ENCODE assay signal across 21 cellular contexts in genomic region chr1:16161717-16162116, GRCh38. TPM values are rescaled to one million over a fixed set of nuclear protein-coding genes. Genes with fewer than 3 reads are reported as not detected.
A peak's percentile ranks its signal among the peaks of the same experiment; 100 is the strongest.
DNase-seq lines count a peak whose midpoint lies in the region; ATAC-seq, FAIRE-seq and TF ChIP-seq lines count a peak whose summit lies in the region.
"Had no signal": no experiment of that assay in that cellular context is flagged by ENCODE, and none has a peak within 500 bp of the region (broad histone marks: within the 10 kb centered on the region; RNA-seq: fewer than 3 reads in every experiment).

No MANE protein-coding gene starts in this region.

- no peaks in the 10 kb centered on the region for H3K9me3 Mint-ChIP-seq in CD4-positive, alpha-beta memory T cell
- H3K9me3 Mint-ChIP-seq in neural crest cell: no peaks in the 10 kb centered on the region
- H3K9me3 Mint-ChIP-seq: HFFc6 had no signal

- H3K9ac ChIP-seq in HUES64 (ENCODE audit: low read depth, low read length) (no peak overlapping the region), colonic mucosa (ENCODE audit: low read depth in 2 of 2, low read length in 2 of 2) (peak overlapping the region in 1 of 2 donors; percentile 32)
- H3K9ac ChIP-seq: SK-N-SH had no signal

- peak overlapping the region; percentile 66 to 96 (median 88) for H3K27ac Mint-ChIP-seq in CD4-positive, alpha-beta memory T cell
- peak overlapping the region; percentile 35 for H3K27ac Mint-ChIP-seq in neural crest cell (ENCODE audit: unreplicated experiment)
- H3K27ac Mint-ChIP-seq: HFFc6 had no signal

- no peak overlapping the region for H3K4me3 ChIP-seq in CD4-positive, alpha-beta memory T cell (ENCODE audit: low read length in 2 of 2)
- peak overlapping the region; percentile 39; the same call in 1 of the 2 replicates for H3K4me3 ChIP-seq in HUES64 (ENCODE audit: low read length)
- no peak overlapping the region for H3K4me3 ChIP-seq in colonic mucosa
- H3K4me3 ChIP-seq: PC-9 had no signal

- peaks cover 61% of the 10 kb centered on the region for H3K4me1 ChIP-seq in CD4-positive, alpha-beta memory T cell (ENCODE audit: insufficient read depth, low read length)
- peaks cover 23% of the 10 kb centered on the region for H3K4me1 ChIP-seq in HUES64 (ENCODE audit: insufficient read depth, low read length)
- H3K4me1 ChIP-seq in colonic mucosa: peaks cover 21% of the 10 kb centered on the region
- H3K4me1 ChIP-seq: testis had no signal

- CTCF ChIA-PET in CD4-positive, alpha-beta memory T cell (lab: Charles Lee; ENCODE audit: partially characterized antibody): interaction anchor here (1.7 to 2.1 kb wide), 2 partner anchors 27 to 83 kb away, joined by 5 to 6 read pairs; no protein-coding TSS in a partner anchor

- H3K27me3 Mint-ChIP-seq in CD4-positive, alpha-beta memory T cell: no peaks in the 10 kb centered on the region
- H3K27me3 Mint-ChIP-seq in neural crest cell (ENCODE audit: low read depth): no peaks in the 10 kb centered on the region

- intact Hi-C loops in CD4-positive, alpha-beta memory T cell (cut with micrococcal nuclease): no loop called here
- intact Hi-C loops in colonic mucosa (cut with DNase I): no loop called here

- no peaks in the 10 kb centered on the region for H3K36me3 ChIP-seq in CD4-positive, alpha-beta memory T cell (ENCODE audit: insufficient read depth, low read length)
- H3K36me3 ChIP-seq in HUES64 (ENCODE audit: insufficient read depth, low read length) (no peaks in the 10 kb centered on the region), colonic mucosa (no peaks in the 10 kb centered on the region)
- H3K36me3 ChIP-seq: brain microvascular endothelial cell, heart left ventricle had no signal

- peaks cover 52 to 89% (median 70%) of the 10 kb centered on the region in 4 donors for H3K4me1 Mint-ChIP-seq in CD4-positive, alpha-beta memory T cell
- peaks cover 48% of the 10 kb centered on the region for H3K4me1 Mint-ChIP-seq in neural crest cell

- TF ChIP-seq CTCF in colonic mucosa (IDR thresholded peaks at IDR 0.05): no peak
- no peak for TF ChIP-seq CTCF in neural crest cell (conservative IDR thresholded peaks at IDR 0.05)

- H3K36me3 Mint-ChIP-seq in CD4-positive, alpha-beta memory T cell: no peaks in the 10 kb centered on the region
- H3K36me3 Mint-ChIP-seq in neural crest cell (ENCODE audit: low read depth): no peaks in the 10 kb centered on the region

- POLR2A ChIA-PET in CD4-positive, alpha-beta memory T cell (lab: Charles Lee; ENCODE audit: partially characterized antibody): no interaction called here

- no peak for ATAC-seq in HG03521 (IDR thresholded peaks at IDR 0.05; ENCODE audit: unreplicated experiment)
- ATAC-seq: heart left ventricle had no signal

- no peak for TF ChIP-seq POLR2A in GM12891 (IDR thresholded peaks at IDR 0.05; ENCODE audit: low read depth, low read length)

- WGBS in HUES64: 57% methylated on average over 5 of the region's 5 CpGs

- H3K4me3 Mint-ChIP-seq in CD4-positive, alpha-beta memory T cell: peak overlapping the region; percentile 71 to 90 (median 84)
- H3K4me3 Mint-ChIP-seq in neural crest cell: peak overlapping the region; percentile 54
- H3K4me3 Mint-ChIP-seq: HFFc6 had no signal

- no peaks in the 10 kb centered on the region for H3K27me3 ChIP-seq in CD4-positive, alpha-beta memory T cell (ENCODE audit: insufficient read depth, low read length)
- peaks cover 8% of the 10 kb centered on the region for H3K27me3 ChIP-seq in HUES64 (ENCODE audit: insufficient read depth, low read length)
- H3K27me3 ChIP-seq in colonic mucosa: no peaks in the 10 kb centered on the region
- H3K27me3 ChIP-seq: brain microvascular endothelial cell, testis had no signal

- DNase-seq in CD4-positive, alpha-beta memory T cell: no peak
- DNase-seq in colonic mucosa: no peak
- DNase-seq in neural crest cell (ENCODE audit: low read depth, low spot score): no peak
- no peak for DNase-seq in nucleus accumbens (lab: John Stamatoyannopoulos, UW)
- DNase-seq in GM12891 (ENCODE audit: insufficient read length, low spot score): no peak
- DNase-seq: brain microvascular endothelial cell, dermis blood vessel endothelial cell, heart left ventricle, HFFc6, NCI-H2029 treated with DMSO at 0.1 percent for 48 hours, NCI-H526, occipital lobe, SK-N-SH, testis had no signal

- peak overlapping the region; percentile 43 for H3K27ac ChIP-seq in CD4-positive, alpha-beta memory T cell (ENCODE audit: low read depth, low read length)
- no peak overlapping the region for H3K27ac ChIP-seq in HUES64 (ENCODE audit: low read depth, low read length)
- H3K27ac ChIP-seq in colonic mucosa: peak overlapping the region; percentile 40
- H3K27ac ChIP-seq: brain microvascular endothelial cell, heart left ventricle, PC-9, testis had no signal

- H3K9me3 ChIP-seq in CD4-positive, alpha-beta memory T cell (ENCODE audit: control insufficient read depth in 1 of 2, low read length in 2 of 2): no peaks in the 10 kb centered on the region
- H3K9me3 ChIP-seq in HUES64 (ENCODE audit: insufficient read depth, low read depth, low read length) (no peaks in the 10 kb centered on the region), colonic mucosa (no peaks in the 10 kb centered on the region)
- H3K9me3 ChIP-seq: heart left ventricle, SK-N-SH, testis had no signal

- FAIRE-seq in GM12891 (lab: Jason Lieb, UNC): no peak
- FAIRE-seq: GM18507, GM19239, kidney had no signal

TF ChIP-seq in GM12891, 5 proteins besides CTCF, POLR2A, EP300 and RAD21:
- no peak for TF ChIP-seq POU2F2 (IDR thresholded peaks at IDR 0.05; ENCODE audit: low read depth, low read length)
- no peak for TF ChIP-seq POLR2AphosphoS5 (IDR thresholded peaks at IDR 0.05; ENCODE audit: low read depth, low read length)
- no peak for TF ChIP-seq TAF1 (IDR thresholded peaks at IDR 0.05; ENCODE audit: low read depth, low read length)
- no peak for TF ChIP-seq SPI1 (IDR thresholded peaks at IDR 0.05; ENCODE audit: low read depth, low read length)
- TF ChIP-seq PAX5 (IDR thresholded peaks at IDR 0.05; ENCODE audit: insufficient read depth, low read length, severe bottlenecking): no peak

RNA-seq across cellular contexts. Expression of gene EPHA2, which starts 5.8 kb away (rescaled TPM):
- total RNA-seq in CD4-positive, alpha-beta memory T cell: not detected
- polyA plus RNA-seq in CD4-positive, alpha-beta memory T cell: not detected
- polyA plus RNA-seq in HUES64 (2013, experiment 1 of 2): 28.0 TPM
- polyA plus RNA-seq in HUES64 (2013, experiment 2 of 2): 32.0 TPM
- total RNA-seq in colonic mucosa: 10 to 100 TPM; 15.7 to 40.8 TPM
- total RNA-seq in neural crest cell: 21.7 and 25.0 TPM in 2 replicates
- 0.14 TPM for polyA plus RNA-seq in GM12891 (2012; ENCODE audit: low read depth, missing spikeins)
- total RNA-seq: activated CD8-positive, alpha-beta memory T cell treated with anti-CD3 and anti-CD28 coated beads for 36 hours had no signal

RNA-seq across cellular contexts. Expression of gene ARHGEF19, which starts 50.7 kb away (rescaled TPM):
- total RNA-seq in CD4-positive, alpha-beta memory T cell: 10 to 100 TPM; 13.1 to 16.7 TPM
- 10 to 100 TPM in 1 of 2 donors, 1 to 10 TPM in 1; 7.6 to 11.2 TPM for polyA plus RNA-seq in CD4-positive, alpha-beta memory T cell
- polyA plus RNA-seq in HUES64 (2013, experiment 1 of 2): 12.8 TPM
- polyA plus RNA-seq in HUES64 (2013, experiment 2 of 2): 15.7 TPM
- 1 to 10 TPM; 5.8 to 9.0 TPM for total RNA-seq in colonic mucosa
- total RNA-seq in neural crest cell: 7.7 and 9.0 TPM in 2 replicates
- 1.1 TPM for polyA plus RNA-seq in GM12891 (2012; ENCODE audit: low read depth, missing spikeins)

Comparison
In these comparisons a context has a peak if more than half of its experiments do, and no peak if none do; other contexts are left out.
1. RNA of gene EPHA2, which starts 5.8 kb away (total RNA-seq): 15.7 to 40.8 TPM in colonic mucosa and 21.7 to 25.0 TPM in neural crest cell; not detected in CD4-positive, alpha-beta memory T cell; every median in the first group is over 10 times any median in the second.